Comparison of ENCODE assay signal across 16 cellular contexts in the genomic region with DNA sequence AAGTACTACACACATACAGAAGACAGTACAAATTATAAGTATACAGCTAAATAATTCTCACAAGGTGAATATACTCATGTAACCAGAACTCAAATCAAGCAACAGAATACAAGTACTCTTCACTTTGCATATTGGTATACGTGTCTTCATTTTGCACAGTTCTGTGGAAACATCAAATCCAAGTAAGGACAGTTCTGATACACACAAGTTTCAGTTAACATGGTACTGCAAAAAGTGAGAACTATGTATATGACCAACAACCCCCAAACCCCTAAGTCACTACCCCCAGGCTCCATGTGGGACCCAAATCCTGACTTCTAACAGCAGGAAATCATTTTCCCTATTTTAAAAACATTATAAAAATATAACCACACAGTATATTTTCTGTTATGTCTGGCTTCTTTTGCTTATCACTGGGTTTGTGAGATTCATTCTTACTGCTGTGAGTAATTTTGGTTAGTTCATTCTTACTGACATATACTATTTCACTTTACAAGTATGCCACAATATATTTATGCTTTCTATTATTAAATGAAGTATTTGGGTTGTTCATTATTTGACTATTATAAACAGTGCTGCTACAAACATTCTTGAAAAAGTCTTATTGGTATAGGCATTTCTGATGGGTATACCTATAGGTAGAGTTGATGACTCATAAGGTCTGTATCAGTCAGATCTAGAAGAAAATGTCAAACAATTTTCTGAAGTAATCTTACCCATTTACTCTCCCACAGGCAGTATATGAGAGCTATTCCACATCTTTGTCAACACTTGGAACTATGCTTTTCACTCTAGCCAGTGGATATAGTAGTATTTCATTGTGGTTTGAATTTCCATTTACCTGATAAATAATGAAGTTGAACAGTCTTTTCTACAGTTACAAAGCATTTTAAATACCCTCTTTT. TPM values are rescaled to one million over a fixed set of nuclear protein-coding genes. Genes with fewer than 3 reads are reported as not detected.
DNase-seq lines count a peak whose midpoint lies in the region; ATAC-seq lines count a peak whose summit lies in the region.
"Had no signal": no experiment of that assay in that cellular context is flagged by ENCODE, and none has a peak within 500 bp of the region (broad histone marks: within the 10 kb centered on the region; RNA-seq: fewer than 3 reads in every experiment).

No MANE protein-coding gene starts in this region.

- no peaks in the 10 kb centered on the region for H3K9me3 ChIP-seq in neuronal stem cell (replicated peaks in 1 of 2; ENCODE audit: control insufficient read depth in 2 of 2, insufficient read depth in 1 of 2, low read depth in 1 of 2, low read length in 2 of 2)
- H3K9me3 ChIP-seq: gastrocnemius medialis had no signal

- WGBS in neuronal stem cell (ENCODE audit: extremely low coverage in 2 of 2, insufficient read length in 2 of 2, insufficient replicate concordance in 1 of 2), 2 donors: no CpG with 5 or more reads among the region's 1 CpG

- H3K4me3 ChIP-seq in neuronal stem cell (ENCODE audit: low read length in 2 of 2): no peak overlapping the region
- H3K4me3 ChIP-seq: coronary artery, gastrocnemius medialis, tibial nerve had no signal

- H3K27ac Mint-ChIP-seq in central memory CD8-positive, alpha-beta T cell (ENCODE audit: low read depth): peak overlapping the region; percentile 48
- H3K27ac Mint-ChIP-seq in activated naive CD4-positive, alpha-beta T cell treated with anti-CD3 and anti-CD28 coated beads for 36 hours: no peak overlapping the region

- H3K4me1 Mint-ChIP-seq in central memory CD8-positive, alpha-beta T cell: no peaks in the 10 kb centered on the region
- H3K4me1 Mint-ChIP-seq in activated naive CD4-positive, alpha-beta T cell treated with anti-CD3 and anti-CD28 coated beads for 36 hours (ENCODE audit: low read depth): peaks cover 5% of the 10 kb centered on the region

- H3K27me3 ChIP-seq in neuronal stem cell (ENCODE audit: control insufficient read depth in 3 of 3, insufficient read depth in 3 of 3, low read depth in 1 of 3, low read length in 3 of 3): no peaks in the 10 kb centered on the region
- H3K27me3 ChIP-seq: gastrocnemius medialis, tibial nerve had no signal

- no peak overlapping the region for H3K4me2 ChIP-seq in neuronal stem cell (ENCODE audit: insufficient read depth, low read length, poor library complexity, severe bottlenecking)

- H3K79me1 ChIP-seq in neuronal stem cell (ENCODE audit: low read depth, low read length): no peaks in the 10 kb centered on the region

- H2AK5ac ChIP-seq in neuronal stem cell (ENCODE audit: low read depth, low read length): no peak overlapping the region

- H4K91ac ChIP-seq in neuronal stem cell (ENCODE audit: low read depth, low read length, poor library complexity): no peak overlapping the region

- no peaks in the 10 kb centered on the region for H3K4me1 ChIP-seq in neuronal stem cell (ENCODE audit: control insufficient read depth in 2 of 2, insufficient read depth in 1 of 2, low read depth in 1 of 2, low read length in 2 of 2)
- H3K4me1 ChIP-seq: gastrocnemius medialis, parathyroid adenoma, tibial nerve had no signal

- H2BK5ac ChIP-seq in neuronal stem cell (ENCODE audit: low read length): no peak overlapping the region

- H2BK15ac ChIP-seq in neuronal stem cell (ENCODE audit: low read length): no peak overlapping the region

- H2AFZ ChIP-seq in neuronal stem cell (ENCODE audit: low read length): no peak overlapping the region
- H2AFZ ChIP-seq: parathyroid adenoma had no signal

- no peaks in the 10 kb centered on the region for H3K27me3 Mint-ChIP-seq in central memory CD8-positive, alpha-beta T cell
- H3K27me3 Mint-ChIP-seq in activated naive CD4-positive, alpha-beta T cell treated with anti-CD3 and anti-CD28 coated beads for 36 hours (ENCODE audit: low read depth): no peaks in the 10 kb centered on the region

- no peak overlapping the region for H4K8ac ChIP-seq in neuronal stem cell (ENCODE audit: low read depth, low read length)

- H3K36me3 Mint-ChIP-seq in central memory CD8-positive, alpha-beta T cell (ENCODE audit: insufficient read depth): peaks cover 2% of the 10 kb centered on the region
- peaks cover 6% of the 10 kb centered on the region for H3K36me3 Mint-ChIP-seq in activated naive CD4-positive, alpha-beta T cell treated with anti-CD3 and anti-CD28 coated beads for 36 hours (ENCODE audit: low read depth)

- no peak overlapping the region for H3K4ac ChIP-seq in neuronal stem cell (ENCODE audit: low read length)

- ATAC-seq in GM18519 (IDR thresholded peaks at IDR 0.05; ENCODE audit: low FRiP score, unreplicated experiment) (peak; percentile 80), GM21390 (IDR thresholded peaks at IDR 0.05; ENCODE audit: unreplicated experiment) (peak; percentile 64), HG03432 (IDR thresholded peaks at IDR 0.05; ENCODE audit: unreplicated experiment) (peak; percentile 60)
- no peak for ATAC-seq in central memory CD8-positive, alpha-beta T cell (replicated peaks; ENCODE audit: extremely low read depth, poor library complexity, severe bottlenecking)
- ATAC-seq: gastrocnemius medialis had no signal

- no peak overlapping the region for H3K23ac ChIP-seq in neuronal stem cell (ENCODE audit: low read depth, low read length, poor library complexity)

- no peak overlapping the region for H3K14ac ChIP-seq in neuronal stem cell (ENCODE audit: low read length)

- intact Hi-C loops in activated naive CD4-positive, alpha-beta T cell treated with anti-CD3 and anti-CD28 coated beads for 36 hours (cut with micrococcal nuclease): loop anchor here (2.0 kb wide), 1 partner anchor 46 kb away; the partner anchor contains the start of gene SCLT1

- no peak overlapping the region for H2BK120ac ChIP-seq in neuronal stem cell (ENCODE audit: low read depth, low read length)

- H3K27ac ChIP-seq in neuronal stem cell (replicated peaks; ENCODE audit: low read length): no peak overlapping the region
- H3K27ac ChIP-seq: coronary artery, gastrocnemius medialis, parathyroid adenoma, tibial nerve had no signal

- peaks cover 7% of the 10 kb centered on the region for H3K9me3 Mint-ChIP-seq in central memory CD8-positive, alpha-beta T cell
- H3K9me3 Mint-ChIP-seq in activated naive CD4-positive, alpha-beta T cell treated with anti-CD3 and anti-CD28 coated beads for 36 hours: peaks cover 20% of the 10 kb centered on the region

- no peaks in the 10 kb centered on the region for H3K36me3 ChIP-seq in neuronal stem cell (replicated peaks in 1 of 2; ENCODE audit: control insufficient read depth in 2 of 2, insufficient read depth in 2 of 2, low read length in 2 of 2)
- H3K36me3 ChIP-seq: gastrocnemius medialis had no signal

- no peak for DNase-seq in central memory CD8-positive, alpha-beta T cell (ENCODE audit: low spot score in 2 of 2)
- DNase-seq in neuronal stem cell (ENCODE audit: low spot score) (no peak), SIG-M5 (lab: John Stamatoyannopoulos, UW) (no peak)
- no peak for DNase-seq in activated naive CD4-positive, alpha-beta T cell treated with anti-CD3 and anti-CD28 coated beads for 36 hours
- DNase-seq: activated effector memory CD4-positive, alpha-beta T cell treated with anti-CD3 and anti-CD28 coated beads, Interleukin-2, amount 50 U/mL, for 16 hours; gastrocnemius medialis; GF-D8; NCI-H2029 treated with DMSO at 0.1 percent for 48 hours; NCI-H524 treated with DMSO at 0.1 percent for 48 hours; stimulated activated CD4-positive, alpha-beta T cell treated with anti-CD3 and anti-CD28 coated beads, Interleukin-4, amount 100 ng/mL, for 24 hours had no signal

- no peak overlapping the region for H3K4me3 Mint-ChIP-seq in central memory CD8-positive, alpha-beta T cell
- no peak overlapping the region for H3K4me3 Mint-ChIP-seq in activated naive CD4-positive, alpha-beta T cell treated with anti-CD3 and anti-CD28 coated beads for 36 hours

- no peak overlapping the region for H3K9ac ChIP-seq in neuronal stem cell (ENCODE audit: low read depth, low read length, poor library complexity)
- H3K9ac ChIP-seq: parathyroid adenoma had no signal

- H2BK12ac ChIP-seq in neuronal stem cell (ENCODE audit: low read length): no peak overlapping the region

- H3K18ac ChIP-seq in neuronal stem cell (ENCODE audit: low read length): no peak overlapping the region

- CTCF ChIA-PET in activated naive CD4-positive, alpha-beta T cell treated with anti-CD3 and anti-CD28 coated beads for 36 hours (lab: Charles Lee): no interaction called here

RNA-seq across cellular contexts. Expression of gene SCLT1, which starts 47.0 kb away (rescaled TPM):
- 14.4 TPM for polyA plus RNA-seq in neuronal stem cell (2013, experiment 1 of 2)
- polyA plus RNA-seq in neuronal stem cell (2013, experiment 2 of 2): 14.9 TPM
- 10 to 100 TPM; 20.3 to 21.1 TPM for total RNA-seq in activated naive CD4-positive, alpha-beta T cell treated with anti-CD3 and anti-CD28 coated beads for 36 hours

RNA-seq across cellular contexts. Expression of gene C4orf33, which starts 49.6 kb away (rescaled TPM):
- polyA plus RNA-seq in neuronal stem cell (2013, experiment 1 of 2): 5.7 TPM
- polyA plus RNA-seq in neuronal stem cell (2013, experiment 2 of 2): 5.7 TPM
- 10 to 100 TPM; 14.5 to 15.0 TPM for total RNA-seq in activated naive CD4-positive, alpha-beta T cell treated with anti-CD3 and anti-CD28 coated beads for 36 hours
